Comparison of ENCODE assay signal across 8 cellular contexts in the genomic region with DNA sequence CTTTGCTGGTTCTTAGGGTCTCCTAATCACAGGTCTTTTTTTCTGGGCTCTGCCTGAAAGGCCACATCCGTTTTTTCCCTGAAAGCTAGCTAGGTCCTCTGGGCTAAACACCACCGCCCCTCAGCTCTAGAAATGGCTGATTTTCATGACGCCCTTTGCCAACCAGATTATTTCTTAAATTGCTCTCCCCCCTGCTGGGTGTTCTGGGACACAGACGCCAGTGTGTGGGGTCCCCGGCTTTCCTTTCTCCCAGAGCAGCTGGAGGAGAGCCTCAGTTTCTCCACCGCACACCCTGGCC. TPM values are rescaled to one million over a fixed set of nuclear protein-coding genes. Genes with fewer than 3 reads are reported as not detected.
DNase-seq lines count a peak whose midpoint lies in the region; ATAC-seq and TF ChIP-seq lines count a peak whose summit lies in the region.

No MANE protein-coding gene starts in this region.

- H3K9me3 Mint-ChIP-seq in WTC11, result 0 out of 2 replicates have a peak, but pooled peaks cover 4% of the 10 kb centered on the region

- H3K4me3 Mint-ChIP-seq in WTC11, result peak overlapping the region; percentile 68

- CTCF ChIA-PET in HEK293 (lab: Yijun Ruan, JAX), result interaction anchor here (0.7 to 3.3 kb wide), 9 partner anchors 8 to 137 kb away, joined by 3 to 36 read pairs (median 4); no protein-coding TSS in a partner anchor
- CTCF ChIA-PET in WTC11 (lab: Charles Lee), result interaction anchor here (0.9 to 5.1 kb wide), 18 partner anchors 8 to 144 kb away, joined by 3 to 77 read pairs (median 8); a partner anchor contains a TSS

- peaks cover 46% of the 10 kb centered on the region for H3K4me1 Mint-ChIP-seq in WTC11

- TF ChIP-seq CTCF in HEK293 (tag by site-specific recombination; IDR thresholded peaks at IDR 0.05) (no peak; the same call in 1 of the 2 replicates), WTC11 (IDR thresholded peaks at IDR 0.05) (no peak), right atrium auricular region (IDR thresholded peaks at IDR 0.05) (peak in 1 of 2 donors; percentile 50)

- H3K27me3 Mint-ChIP-seq in WTC11 (ENCODE audit: low read depth), result peaks cover 32% of the 10 kb centered on the region

- no peaks in the 10 kb centered on the region for H3K27me3 ChIP-seq in right atrium auricular region

- H3K4me1 ChIP-seq in HEK293 (ENCODE audit: control insufficient read depth, insufficient read depth, low read length) (peaks cover 15% of the 10 kb centered on the region), right atrium auricular region (peaks cover 0 to 85% of the 10 kb centered on the region in 2 donors)

- H3K36me3 Mint-ChIP-seq in WTC11, result no peaks in the 10 kb centered on the region

- H3K36me3 ChIP-seq in HEK293 (ENCODE audit: control insufficient read depth in 2 of 2, insufficient read depth in 1 of 2, low read length in 2 of 2) (no peaks in the 10 kb centered on the region), right atrium auricular region (no peaks in the 10 kb centered on the region)

- POLR2A ChIA-PET in HEK293 (lab: Yijun Ruan, JAX) (interaction anchor here (1.0 to 5.0 kb wide), 10 partner anchors 8 to 124 kb away, joined by 4 to 61 read pairs (median 6); a partner anchor contains a TSS), WTC11 (lab: Charles Lee) (interaction anchor here (1.3 to 4.3 kb wide), 3 partner anchors 8 to 59 kb away, joined by 7 to 64 read pairs (median 13); a partner anchor contains a TSS)

- H3K9me3 ChIP-seq in HEK293 (ENCODE audit: control insufficient read depth, insufficient read depth, low read depth, low read length), result no peaks in the 10 kb centered on the region
- H3K9me3 ChIP-seq in right atrium auricular region, result no peaks in the 10 kb centered on the region

- H3K27ac ChIP-seq in HEK293 (ENCODE audit: extremely low read depth, low read depth, low read length) (peak overlapping the region; percentile 69; the same call in 1 of the 2 replicates), right atrium auricular region (peak overlapping the region; percentile 95 to 100), skin epidermis (peak overlapping the region; percentile 88 to 100 (median 98))

- no peak overlapping the region; the same call in 1 of the 2 replicates for H3K27ac Mint-ChIP-seq in WTC11

- no peak for DNase-seq in WTC11 (ENCODE audit: low spot score)
- DNase-seq in right atrium auricular region (ENCODE audit: low spot score), result no peak

- H3K4me3 ChIP-seq in HEK293 (ENCODE audit: low read depth, low read length), result peak overlapping the region; percentile 37
- H3K4me3 ChIP-seq in right atrium auricular region, result peak overlapping the region; percentile 45 to 64
- peak overlapping the region; percentile 36 to 58 (median 49) for H3K4me3 ChIP-seq in skin epidermis

- ATAC-seq in WTC11 (no peak), HG03039 (IDR thresholded peaks at IDR 0.05; ENCODE audit: unreplicated experiment) (no peak), GM19035 (IDR thresholded peaks at IDR 0.05; ENCODE audit: unreplicated experiment) (no peak), HG03097 (IDR thresholded peaks at IDR 0.05; ENCODE audit: low FRiP score, unreplicated experiment) (no peak), HG02840 (IDR thresholded peaks at IDR 0.05; ENCODE audit: low FRiP score, unreplicated experiment) (no peak)

TF ChIP-seq in HEK293, 187 proteins besides CTCF, POLR2A, EP300 and RAD21:
- no peak for TF ChIP-seq ZNF837 (tag by site-specific recombination; IDR thresholded peaks at IDR 0.05)
- no peak for TF ChIP-seq SCRT2 (tag by site-specific recombination; IDR thresholded peaks at IDR 0.05)
- peak; percentile 87; the same call in 1 of the 2 replicates for TF ChIP-seq ZNF335 (tag by site-specific recombination; conservative IDR thresholded peaks at IDR 0.05)
- peak; percentile 49; the same call in 1 of the 2 replicates for TF ChIP-seq ZBTB17 (tag by site-specific recombination; IDR thresholded peaks at IDR 0.05)

TF ChIP-seq in WTC11, 78 proteins besides CTCF, POLR2A, EP300 and RAD21:
- TF ChIP-seq FOXK1 (CRISPR knock-in tag; IDR thresholded peaks at IDR 0.05), result no peak
- TF ChIP-seq, protein P1, sequence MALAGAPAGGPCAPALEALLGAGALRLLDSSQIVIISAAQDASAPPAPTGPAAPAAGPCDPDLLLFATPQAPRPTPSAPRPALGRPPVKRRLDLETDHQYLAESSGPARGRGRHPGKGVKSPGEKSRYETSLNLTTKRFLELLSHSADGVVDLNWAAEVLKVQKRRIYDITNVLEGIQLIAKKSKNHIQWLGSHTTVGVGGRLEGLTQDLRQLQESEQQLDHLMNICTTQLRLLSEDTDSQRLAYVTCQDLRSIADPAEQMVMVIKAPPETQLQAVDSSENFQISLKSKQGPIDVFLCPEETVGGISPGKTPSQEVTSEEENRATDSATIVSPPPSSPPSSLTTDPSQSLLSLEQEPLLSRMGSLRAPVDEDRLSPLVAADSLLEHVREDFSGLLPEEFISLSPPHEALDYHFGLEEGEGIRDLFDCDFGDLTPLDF (CRISPR knock-in tag; IDR thresholded peaks at IDR 0.05), result no peak
- no peak for TF ChIP-seq NR3C1 (CRISPR knock-in tag; conservative IDR thresholded peaks at IDR 0.05; ENCODE audit: low read depth)

RNA-seq across cellular contexts. Expression of a gene that starts 45.3 kb away (rescaled TPM):
- total RNA-seq in WTC11 (2021) (5.6 to 7.0 TPM (median 6.1 TPM) in 3 replicates), right atrium auricular region (1 to 10 TPM; 2.6 to 6.0 TPM)

RNA-seq across cellular contexts. Expression of a gene that starts 49.6 kb away (rescaled TPM):
- total RNA-seq in WTC11 (2021) (97.0 to 122 TPM (median 101 TPM) in 3 replicates), right atrium auricular region (100 to 1,000 TPM in 1 of 2 donors, 10 to 100 TPM in 1; 67.6 to 105 TPM)
